Comparison of ENCODE assay signal across 11 cellular contexts in the genomic region with DNA sequence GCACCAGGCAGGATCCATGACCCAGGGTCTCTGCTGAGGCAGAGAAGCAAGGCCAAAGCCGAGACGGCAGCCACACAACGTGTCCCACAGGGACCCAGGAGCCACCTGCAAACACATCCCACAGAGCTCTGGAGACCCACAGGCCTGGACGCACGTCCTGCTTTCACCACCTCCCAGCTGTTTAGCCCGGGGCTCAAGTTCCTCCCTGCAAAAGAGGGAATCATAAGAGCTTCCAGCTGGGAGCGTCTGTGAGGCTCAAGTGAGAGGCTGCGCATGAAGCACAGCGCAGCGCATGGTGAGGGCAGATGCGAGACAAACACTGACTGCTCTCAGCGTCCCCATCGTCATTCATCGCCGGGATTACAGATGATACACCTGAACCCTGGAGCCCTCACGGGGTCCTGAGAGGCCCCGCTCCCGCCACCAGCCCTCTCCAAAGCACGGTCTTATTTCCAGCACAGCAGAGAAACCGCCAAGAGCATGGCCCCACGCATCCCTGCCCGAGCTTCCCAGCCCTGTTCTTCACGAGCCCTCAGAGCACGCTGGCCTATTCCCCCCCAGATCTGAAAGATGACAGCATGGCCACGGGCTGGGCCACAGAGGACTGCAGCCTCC.
"Had no signal": no experiment of that assay in that cellular context is flagged by ENCODE, and none has a peak within 500 bp of the region (broad histone marks: within the 10 kb centered on the region; RNA-seq: fewer than 3 reads in every experiment).

No MANE protein-coding gene starts in this region.

- H3K9me3 Mint-ChIP-seq: activated CD8-positive, alpha-beta T cell treated with anti-CD3 and anti-CD28 coated beads for 36 hours; activated naive CD8-positive, alpha-beta T cell treated with anti-CD3 and anti-CD28 coated beads, Interleukin-2, amount 10 ng/mL, durations not matched to agents 7 days and 5 days; memory B cell; natural killer cell had no signal

- DNase-seq: activated CD4-positive, alpha-beta T cell treated with anti-CD3 and anti-CD28 coated beads for 4 hours; activated CD8-positive, alpha-beta memory T cell treated with anti-CD3 and anti-CD28 coated beads, Interleukin-2, amount 50 U/mL, for 48 hours; activated CD8-positive, alpha-beta T cell treated with anti-CD3 and anti-CD28 coated beads for 36 hours; activated naive CD8-positive, alpha-beta T cell treated with anti-CD3 and anti-CD28 coated beads, Interleukin-2, amount 10 ng/mL, durations not matched to agents 7 days and 5 days; aorta; natural killer cell; stimulated activated CD4-positive, alpha-beta T cell treated with anti-CD3 and anti-CD28 coated beads, Interleukin-15, amount 100 ng/mL, for 24 hours had no signal

- H3K4me3 Mint-ChIP-seq: activated CD8-positive, alpha-beta T cell treated with anti-CD3 and anti-CD28 coated beads for 36 hours; activated naive CD8-positive, alpha-beta T cell treated with anti-CD3 and anti-CD28 coated beads, Interleukin-2, amount 10 ng/mL, durations not matched to agents 7 days and 5 days; memory B cell; natural killer cell had no signal

- H3K27ac Mint-ChIP-seq: activated CD8-positive, alpha-beta T cell treated with anti-CD3 and anti-CD28 coated beads for 36 hours; activated naive CD8-positive, alpha-beta T cell treated with anti-CD3 and anti-CD28 coated beads, Interleukin-2, amount 10 ng/mL, durations not matched to agents 7 days and 5 days; memory B cell; natural killer cell had no signal

- H3K27me3 ChIP-seq: breast epithelium, left lung, tibial nerve had no signal

- H3K4me1 Mint-ChIP-seq: activated naive CD8-positive, alpha-beta T cell treated with anti-CD3 and anti-CD28 coated beads, Interleukin-2, amount 10 ng/mL, durations not matched to agents 7 days and 5 days; natural killer cell had no signal

- H3K9me3 ChIP-seq: breast epithelium, left lung, tibial nerve had no signal

- H3K4me3 ChIP-seq: breast epithelium, left lung, tibial nerve had no signal

- H3K27me3 Mint-ChIP-seq: activated CD8-positive, alpha-beta T cell treated with anti-CD3 and anti-CD28 coated beads for 36 hours; activated naive CD8-positive, alpha-beta T cell treated with anti-CD3 and anti-CD28 coated beads, Interleukin-2, amount 10 ng/mL, durations not matched to agents 7 days and 5 days; memory B cell had no signal

- H3K36me3 Mint-ChIP-seq: natural killer cell had no signal

- H3K27ac ChIP-seq: breast epithelium, left lung, tibial nerve had no signal

- H3K36me3 ChIP-seq: breast epithelium had no signal

- H3K4me1 ChIP-seq: breast epithelium, left lung had no signal

- ATAC-seq: activated CD8-positive, alpha-beta T cell treated with anti-CD3 and anti-CD28 coated beads for 36 hours; left lung; natural killer cell had no signal
